Comparison of ENCODE assay signal across 28 cellular contexts in the genomic region with DNA sequence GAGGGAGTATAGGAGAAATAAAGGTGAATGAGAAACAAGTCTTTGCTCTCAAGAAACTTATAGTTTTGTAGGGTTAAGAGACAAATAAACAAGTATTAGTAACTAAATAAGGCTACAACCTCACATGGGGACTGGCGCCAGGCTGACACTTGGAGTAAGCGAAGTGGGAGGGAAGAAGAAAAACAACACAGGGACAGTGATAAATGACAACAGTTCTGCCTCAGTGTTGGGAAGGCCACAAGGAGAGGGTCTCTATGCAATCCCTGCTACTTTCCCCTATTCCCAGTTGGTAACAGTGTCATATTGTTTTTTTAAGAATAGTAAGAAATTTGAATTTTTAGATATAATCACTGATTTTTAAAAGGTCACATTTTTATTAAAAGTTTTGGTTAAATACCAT.
"Had no signal": no experiment of that assay in that cellular context is flagged by ENCODE, and none has a peak within 500 bp of the region (broad histone marks: within the 10 kb centered on the region; RNA-seq: fewer than 3 reads in every experiment).

No MANE protein-coding gene starts in this region.

- H3K9me3 Mint-ChIP-seq: activated CD4-positive, alpha-beta memory T cell treated with anti-CD3 and anti-CD28 coated beads for 36 hours; activated CD4-positive, alpha-beta T cell treated with anti-CD3 and anti-CD28 coated beads, Interleukin-2, amount 10 ng/mL, durations not matched to agents 24 days and 14 days; activated naive CD4-positive, alpha-beta T cell treated with anti-CD3 and anti-CD28 coated beads for 36 hours; activated naive CD4-positive, alpha-beta T cell treated with anti-CD3 and anti-CD28 coated beads, Interleukin-2, amount 50 U/mL, for 24 hours; activated naive CD8-positive, alpha-beta T cell treated with anti-CD3 and anti-CD28 coated beads, Interleukin-2, amount 10 ng/mL, durations not matched to agents 7 days and 5 days; activated T-helper 1 cell treated with anti-CD3 and anti-CD28 coated beads, Interleukin-12 subunit alpha, Interleukin-12 subunit beta, Interleukin-2, Interleukin-4 antibody, amounts not matched to agents 30 ng/mL and 10 ng/mL and 1 ng/mL, durations not matched to agents 14 hours and 24 hours and 36 hours; activated T-helper 2 cell treated with anti-CD3 and anti-CD28 coated beads, Interferon-gamma antibody, Interleukin-2, Interleukin-4, amounts not matched to agents 10 μg/mL and 5 μg/mL and 100 μg/mL, durations not matched to agents 14 hours and 24 hours and 36 hours; central memory CD8-positive, alpha-beta T cell; T-cell; T-helper 1 cell treated with Interleukin-12 subunit alpha and Interleukin-12 subunit beta and Interleukin-4 antibody, amounts not matched to agents 30 μg/mL and 1 μg/mL, for 36 hours had no signal

- H3K9me3 ChIP-seq: heart left ventricle had no signal

- H3K36me3 Mint-ChIP-seq: activated CD4-positive, alpha-beta memory T cell treated with anti-CD3 and anti-CD28 coated beads for 36 hours; activated naive CD4-positive, alpha-beta T cell treated with anti-CD3 and anti-CD28 coated beads, Interleukin-2, amount 50 U/mL, for 24 hours; T-cell had no signal

- ATAC-seq: activated CD4-positive, alpha-beta T cell treated with anti-CD3 and anti-CD28 coated beads for 36 hours; activated CD8-positive, alpha-beta memory T cell treated with anti-CD3 and anti-CD28 coated beads, Interleukin-2, amount 10 ng/mL, durations not matched to agents 7 days and 5 days; activated CD8-positive, alpha-beta T cell treated with anti-CD3 and anti-CD28 coated beads, Interleukin-2, amount 10 ng/mL, durations not matched to agents 7 days and 5 days; esophagus mucosa; heart left ventricle; T-cell had no signal

- DNase-seq: activated CD4-positive, alpha-beta memory T cell treated with anti-CD3 and anti-CD28 coated beads for 36 hours; activated CD4-positive, alpha-beta T cell treated with anti-CD3 and anti-CD28 coated beads for 36 hours; activated CD4-positive, alpha-beta T cell treated with anti-CD3 and anti-CD28 coated beads, Interleukin-2, amount 10 ng/mL, durations not matched to agents 24 days and 14 days; activated CD4-positive, CD25-positive, alpha-beta regulatory T cell; activated CD4-positive, CD25-positive, alpha-beta regulatory T cell treated with anti-CD3 and anti-CD28 coated beads, Interleukin-2, amount 50 U/mL, for 72 hours; activated CD8-positive, alpha-beta memory T cell treated with anti-CD3 and anti-CD28 coated beads, Interleukin-2, amount 10 ng/mL, durations not matched to agents 7 days and 5 days; activated CD8-positive, alpha-beta memory T cell treated with anti-CD3 and anti-CD28 coated beads, Interleukin-2, amount 50 U/mL, for 4 hours; activated CD8-positive, alpha-beta T cell treated with anti-CD3 and anti-CD28 coated beads, Interleukin-2, amount 10 ng/mL, durations not matched to agents 7 days and 5 days; activated effector memory CD4-positive, alpha-beta T cell treated with anti-CD3 and anti-CD28 coated beads, Interleukin-2, amount 50 U/mL, for 16 hours; activated naive CD4-positive, alpha-beta T cell treated with anti-CD3 and anti-CD28 coated beads for 36 hours; activated naive CD8-positive, alpha-beta T cell treated with anti-CD3 and anti-CD28 coated beads, Interleukin-2, amount 10 ng/mL, durations not matched to agents 7 days and 5 days; activated T-cell treated with anti-CD3 and anti-CD28 coated beads, Interleukin-2, amount 50 U/mL, for 1 hour; activated T-cell treated with anti-CD3 and anti-CD28 coated beads, Interleukin-2, amount 50 U/mL, for 48 hours; amniotic stem cell; anterior cingulate cortex; brain microvascular endothelial cell; dermis blood vessel endothelial cell; effector CD4-positive, alpha-beta T cell; foreskin fibroblast; glutamatergic neuron; heart left ventricle; T-cell had no signal

- H3K27ac Mint-ChIP-seq: activated CD4-positive, alpha-beta memory T cell treated with anti-CD3 and anti-CD28 coated beads for 36 hours; activated CD4-positive, alpha-beta T cell treated with anti-CD3 and anti-CD28 coated beads for 36 hours; activated CD4-positive, alpha-beta T cell treated with anti-CD3 and anti-CD28 coated beads, Interleukin-2, amount 10 ng/mL, durations not matched to agents 24 days and 14 days; activated CD8-positive, alpha-beta memory T cell treated with anti-CD3 and anti-CD28 coated beads, Interleukin-2, amount 10 ng/mL, durations not matched to agents 7 days and 5 days; activated CD8-positive, alpha-beta T cell treated with anti-CD3 and anti-CD28 coated beads, Interleukin-2, amount 10 ng/mL, durations not matched to agents 7 days and 5 days; activated naive CD4-positive, alpha-beta T cell treated with anti-CD3 and anti-CD28 coated beads for 36 hours; activated naive CD4-positive, alpha-beta T cell treated with anti-CD3 and anti-CD28 coated beads, Interleukin-2, amount 50 U/mL, for 24 hours; activated naive CD8-positive, alpha-beta T cell treated with anti-CD3 and anti-CD28 coated beads, Interleukin-2, amount 10 ng/mL, durations not matched to agents 7 days and 5 days; activated T-helper 1 cell treated with anti-CD3 and anti-CD28 coated beads, Interleukin-12 subunit alpha, Interleukin-12 subunit beta, Interleukin-2, Interleukin-4 antibody, amounts not matched to agents 30 ng/mL and 10 ng/mL and 1 ng/mL, durations not matched to agents 14 hours and 24 hours and 36 hours; activated T-helper 2 cell treated with anti-CD3 and anti-CD28 coated beads, Interferon-gamma antibody, Interleukin-2, Interleukin-4, amounts not matched to agents 10 μg/mL and 5 μg/mL and 100 μg/mL, durations not matched to agents 14 hours and 24 hours and 36 hours; T-cell; T-helper 1 cell treated with Interleukin-12 subunit alpha and Interleukin-12 subunit beta and Interleukin-4 antibody, amounts not matched to agents 30 μg/mL and 1 μg/mL, for 36 hours had no signal

- H3K27me3 Mint-ChIP-seq: activated CD4-positive, alpha-beta memory T cell treated with anti-CD3 and anti-CD28 coated beads for 36 hours; activated CD4-positive, alpha-beta T cell treated with anti-CD3 and anti-CD28 coated beads for 36 hours; activated CD8-positive, alpha-beta memory T cell treated with anti-CD3 and anti-CD28 coated beads, Interleukin-2, amount 10 ng/mL, durations not matched to agents 7 days and 5 days; activated naive CD4-positive, alpha-beta T cell treated with anti-CD3 and anti-CD28 coated beads, Interleukin-2, amount 50 U/mL, for 24 hours; activated naive CD8-positive, alpha-beta T cell treated with anti-CD3 and anti-CD28 coated beads, Interleukin-2, amount 10 ng/mL, durations not matched to agents 7 days and 5 days; central memory CD8-positive, alpha-beta T cell; T-cell had no signal

- H3K4me3 Mint-ChIP-seq: activated CD4-positive, alpha-beta memory T cell treated with anti-CD3 and anti-CD28 coated beads for 36 hours; activated CD4-positive, alpha-beta T cell treated with anti-CD3 and anti-CD28 coated beads for 36 hours; activated CD4-positive, alpha-beta T cell treated with anti-CD3 and anti-CD28 coated beads, Interleukin-2, amount 10 ng/mL, durations not matched to agents 24 days and 14 days; activated CD8-positive, alpha-beta memory T cell treated with anti-CD3 and anti-CD28 coated beads, Interleukin-2, amount 10 ng/mL, durations not matched to agents 7 days and 5 days; activated CD8-positive, alpha-beta T cell treated with anti-CD3 and anti-CD28 coated beads, Interleukin-2, amount 10 ng/mL, durations not matched to agents 7 days and 5 days; activated naive CD4-positive, alpha-beta T cell treated with anti-CD3 and anti-CD28 coated beads for 36 hours; activated naive CD4-positive, alpha-beta T cell treated with anti-CD3 and anti-CD28 coated beads, Interleukin-2, amount 50 U/mL, for 24 hours; activated naive CD8-positive, alpha-beta T cell treated with anti-CD3 and anti-CD28 coated beads, Interleukin-2, amount 10 ng/mL, durations not matched to agents 7 days and 5 days; activated T-helper 1 cell treated with anti-CD3 and anti-CD28 coated beads, Interleukin-12 subunit alpha, Interleukin-12 subunit beta, Interleukin-2, Interleukin-4 antibody, amounts not matched to agents 30 ng/mL and 10 ng/mL and 1 ng/mL, durations not matched to agents 14 hours and 24 hours and 36 hours; central memory CD8-positive, alpha-beta T cell; T-cell; T-helper 1 cell treated with Interleukin-12 subunit alpha and Interleukin-12 subunit beta and Interleukin-4 antibody, amounts not matched to agents 30 μg/mL and 1 μg/mL, for 36 hours had no signal
